17 cellular contexts compared by ENCODE assay signal in the genomic region with DNA sequence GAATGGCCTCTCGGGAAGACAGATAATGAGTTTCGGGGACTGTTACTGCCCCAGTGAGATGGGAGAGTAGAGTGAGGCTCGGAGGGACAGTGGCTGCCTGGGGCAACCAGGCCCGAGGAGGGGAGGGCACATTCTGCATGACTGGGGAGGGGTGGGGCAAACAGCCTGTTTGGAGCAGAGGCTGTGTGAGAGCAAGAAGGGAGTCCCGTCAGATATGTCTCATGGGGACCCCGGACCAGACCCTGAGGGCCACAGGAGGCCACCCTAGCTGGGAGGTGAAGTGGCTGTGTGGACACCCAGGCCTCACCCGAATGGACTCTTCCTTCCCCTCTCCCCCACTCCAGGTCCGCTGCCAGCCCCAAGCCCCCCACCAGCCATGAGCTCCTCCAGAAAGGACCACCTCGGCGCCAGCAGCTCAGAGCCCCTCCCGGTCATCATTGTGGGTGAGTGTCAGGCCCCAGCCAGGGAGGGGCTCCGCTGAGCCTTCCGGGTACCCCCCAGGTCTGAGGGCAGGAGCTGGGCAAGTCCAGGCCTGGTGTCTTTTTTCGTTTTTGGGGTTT. TPM values are rescaled to one million over a fixed set of nuclear protein-coding genes. Genes with fewer than 3 reads are reported as not detected.
"Had no signal": no experiment of that assay in that cellular context is flagged by ENCODE, and none has a peak within 500 bp of the region (broad histone marks: within the 10 kb centered on the region; RNA-seq: fewer than 3 reads in every experiment).

No MANE protein-coding gene starts in this region.

- H3K36me3 Mint-ChIP-seq: activated naive CD4-positive, alpha-beta T cell treated with anti-CD3 and anti-CD28 coated beads, Interleukin-2, amount 50 U/mL, for 24 hours; activated naive CD8-positive, alpha-beta T cell treated with anti-CD3 and anti-CD28 coated beads, Interleukin-2, amount 10 ng/mL, durations not matched to agents 7 days and 5 days had no signal

- H3K27ac ChIP-seq: body of pancreas, breast epithelium, KMS-11, SJCRH30, SK-N-MC had no signal

- H3K9ac ChIP-seq: KMS-11 had no signal

- H3K9me3 ChIP-seq: body of pancreas, breast epithelium, SJCRH30 had no signal

- H3K27ac Mint-ChIP-seq: activated CD4-positive, alpha-beta T cell treated with anti-CD3 and anti-CD28 coated beads, Interleukin-2, amount 10 ng/mL, durations not matched to agents 24 days and 14 days; activated CD8-positive, alpha-beta T cell treated with anti-CD3 and anti-CD28 coated beads for 36 hours; activated naive CD4-positive, alpha-beta T cell treated with anti-CD3 and anti-CD28 coated beads, Interleukin-2, amount 50 U/mL, for 24 hours; activated naive CD8-positive, alpha-beta T cell treated with anti-CD3 and anti-CD28 coated beads, Interleukin-2, amount 10 ng/mL, durations not matched to agents 7 days and 5 days; activated T-cell treated with anti-CD3 and anti-CD28 coated beads, Interleukin-2, amount 50 U/mL, for 72 hours; activated T-helper 2 cell treated with anti-CD3 and anti-CD28 coated beads, Interferon-gamma antibody, Interleukin-2, Interleukin-4, amounts not matched to agents 10 μg/mL and 5 μg/mL and 100 μg/mL, durations not matched to agents 14 hours and 24 hours and 36 hours had no signal

- FAIRE-seq: astrocyte had no signal

- DNase-seq: NCI-H187 treated with DMSO at 0.1 percent for 48 hours had no signal

- ATAC-seq: body of pancreas had no signal

- H3K4me2 ChIP-seq: KMS-11 had no signal

- H3K9me3 Mint-ChIP-seq: activated CD4-positive, alpha-beta T cell treated with anti-CD3 and anti-CD28 coated beads, Interleukin-2, amount 10 ng/mL, durations not matched to agents 24 days and 14 days; activated CD8-positive, alpha-beta T cell treated with anti-CD3 and anti-CD28 coated beads for 36 hours; activated naive CD4-positive, alpha-beta T cell treated with anti-CD3 and anti-CD28 coated beads, Interleukin-2, amount 50 U/mL, for 24 hours; activated naive CD8-positive, alpha-beta T cell treated with anti-CD3 and anti-CD28 coated beads, Interleukin-2, amount 10 ng/mL, durations not matched to agents 7 days and 5 days; activated T-cell treated with anti-CD3 and anti-CD28 coated beads, Interleukin-2, amount 50 U/mL, for 72 hours; activated T-helper 2 cell treated with anti-CD3 and anti-CD28 coated beads, Interferon-gamma antibody, Interleukin-2, Interleukin-4, amounts not matched to agents 10 μg/mL and 5 μg/mL and 100 μg/mL, durations not matched to agents 14 hours and 24 hours and 36 hours had no signal

- H3K4me3 Mint-ChIP-seq: activated CD4-positive, alpha-beta T cell treated with anti-CD3 and anti-CD28 coated beads, Interleukin-2, amount 10 ng/mL, durations not matched to agents 24 days and 14 days; activated CD8-positive, alpha-beta T cell treated with anti-CD3 and anti-CD28 coated beads for 36 hours; activated naive CD4-positive, alpha-beta T cell treated with anti-CD3 and anti-CD28 coated beads, Interleukin-2, amount 50 U/mL, for 24 hours; activated naive CD8-positive, alpha-beta T cell treated with anti-CD3 and anti-CD28 coated beads, Interleukin-2, amount 10 ng/mL, durations not matched to agents 7 days and 5 days; activated T-cell treated with anti-CD3 and anti-CD28 coated beads, Interleukin-2, amount 50 U/mL, for 72 hours had no signal

- H3K27me3 ChIP-seq: body of pancreas, breast epithelium, SJCRH30 had no signal

- H3K4me3 ChIP-seq: body of pancreas, breast epithelium, SJCRH30, SK-N-MC had no signal

- H3K36me3 ChIP-seq: breast epithelium, SJCRH30 had no signal

RNA-seq across cellular contexts. Expression of a gene that starts 10.7 kb away (rescaled TPM):
- total RNA-seq: activated CD4-positive, alpha-beta T cell treated with anti-CD3 and anti-CD28 coated beads, Interleukin-2, amount 10 ng/mL, durations not matched to agents 24 days and 14 days; activated CD8-positive, alpha-beta memory T cell treated with anti-CD3 and anti-CD28 coated beads for 36 hours; activated CD8-positive, alpha-beta T cell treated with anti-CD3 and anti-CD28 coated beads for 36 hours; activated naive CD8-positive, alpha-beta T cell treated with anti-CD3 and anti-CD28 coated beads, Interleukin-2, amount 10 ng/mL, durations not matched to agents 7 days and 5 days; activated T-helper 2 cell treated with anti-CD3 and anti-CD28 coated beads, Interferon-gamma antibody, Interleukin-2, Interleukin-4, amounts not matched to agents 10 μg/mL and 5 μg/mL and 100 μg/mL, durations not matched to agents 14 hours and 24 hours and 36 hours; LHCN-M2; T-helper 1 cell treated with Interleukin-12 subunit alpha and Interleukin-12 subunit beta and Interleukin-4 antibody, amounts not matched to agents 30 ng/mL and 1 ng/mL, for 36 hours; T-helper 2 cell treated with Interferon-gamma antibody and Interleukin-4, amounts not matched to agents 100 ng/mL and 5 ng/mL, for 36 hours had no signal
